9 cellular contexts compared by ENCODE assay signal in genomic region chr3:142211034-142211433, GRCh38. TPM values are rescaled to one million over a fixed set of nuclear protein-coding genes. Genes with fewer than 3 reads are reported as not detected.
DNase-seq lines count a peak whose midpoint lies in the region; ATAC-seq and TF ChIP-seq lines count a peak whose summit lies in the region.
"Had no signal": no experiment of that assay in that cellular context is flagged by ENCODE, and none has a peak within 500 bp of the region (broad histone marks: within the 10 kb centered on the region; RNA-seq: fewer than 3 reads in every experiment).

No MANE protein-coding gene starts in this region.

- H3K4me2 ChIP-seq in neural progenitor cell, result no peak overlapping the region

- H3K27me3 ChIP-seq in breast epithelium (no peaks in the 10 kb centered on the region), neural progenitor cell (no peaks in the 10 kb centered on the region)

- no peak for ATAC-seq in GM18519 (IDR thresholded peaks at IDR 0.05; ENCODE audit: low FRiP score, unreplicated experiment)

- TF ChIP-seq POLR2A in breast epithelium (IDR thresholded peaks at IDR 0.05), result no peak

- peaks cover 4% of the 10 kb centered on the region for H3K79me2 ChIP-seq in neural progenitor cell (ENCODE audit: low read depth)

- peaks cover 8% of the 10 kb centered on the region for H4K20me1 ChIP-seq in neural progenitor cell (ENCODE audit: low read depth)

- intact Hi-C loops in breast epithelium (cut with DNase I; ENCODE audit: low total_unique reads), result no loop called here

- H3K4me3 ChIP-seq in breast epithelium (no peak overlapping the region), neural progenitor cell (no peak overlapping the region)

- no peaks in the 10 kb centered on the region for H3K4me1 ChIP-seq in breast epithelium
- H3K4me1 ChIP-seq in neural progenitor cell, result peaks cover 18% of the 10 kb centered on the region

- in situ Hi-C loops in GM13977 (cut with MboI; ENCODE audit: low pct_unique_long_range_greater_than_20kb, low sequenced_read_pairs, unreplicated experiment), result no loop called here

- no peaks in the 10 kb centered on the region for H3K27me3 Mint-ChIP-seq in neural progenitor cell (ENCODE audit: insufficient read depth, low read depth)
- H3K27me3 Mint-ChIP-seq: stimulated activated naive CD8-positive, alpha-beta T cell treated with anti-CD3 and anti-CD28 coated beads, Interleukin-15, Interleukin-2, amounts not matched to agents 100 ng/mL and 50 ng/mL, for 24 hours had no signal

- H3K36me3 ChIP-seq in breast epithelium (no peaks in the 10 kb centered on the region), neural progenitor cell (peaks cover 9% of the 10 kb centered on the region)

- H3K9ac ChIP-seq in neural progenitor cell, result no peak overlapping the region

- H3K27ac Mint-ChIP-seq in neural progenitor cell, result no peak overlapping the region
- H3K27ac Mint-ChIP-seq: stimulated activated naive CD8-positive, alpha-beta T cell treated with anti-CD3 and anti-CD28 coated beads, Interleukin-15, Interleukin-2, amounts not matched to agents 100 ng/mL and 50 ng/mL, for 24 hours had no signal

- H3K9me3 Mint-ChIP-seq in neural progenitor cell, result peaks cover 6% of the 10 kb centered on the region
- H3K9me3 Mint-ChIP-seq: stimulated activated naive CD8-positive, alpha-beta T cell treated with anti-CD3 and anti-CD28 coated beads, Interleukin-15, Interleukin-2, amounts not matched to agents 100 ng/mL and 50 ng/mL, for 24 hours had no signal

- DNase-seq in GM13977 (ENCODE audit: low spot score) (no peak), NAMALWA (ENCODE audit: low spot score) (peak; percentile 83), breast epithelium (ENCODE audit: low spot score in 2 of 2) (no peak), neural progenitor cell (ENCODE audit: low spot score) (peak; percentile 63), T-helper 9 cell (no peak), NCI-H1092 treated with DMSO at 0.1 percent for 48 hours (lab: John Stamatoyannopoulos, UW) (no peak)
- DNase-seq: caudate nucleus had no signal

- no peak overlapping the region for H3K4me3 Mint-ChIP-seq in neural progenitor cell
- H3K4me3 Mint-ChIP-seq: stimulated activated naive CD8-positive, alpha-beta T cell treated with anti-CD3 and anti-CD28 coated beads, Interleukin-15, Interleukin-2, amounts not matched to agents 100 ng/mL and 50 ng/mL, for 24 hours had no signal

- H3K36me3 Mint-ChIP-seq in neural progenitor cell, result peaks cover 32% of the 10 kb centered on the region

- TF ChIP-seq CTCF in GM13977 (IDR thresholded peaks at IDR 0.05; ENCODE audit: extremely low read depth, insufficient read depth, missing control alignments) (peak; percentile 43), breast epithelium (IDR thresholded peaks at IDR 0.05) (no peak), neural progenitor cell (IDR thresholded peaks at IDR 0.05) (peak; percentile 65)

- peak overlapping the region; percentile 54 for H2AFZ ChIP-seq in neural progenitor cell (replicated peaks)

- peaks cover 20% of the 10 kb centered on the region for H3F3A ChIP-seq in neural progenitor cell (ENCODE audit: low read depth)

- H3K27ac ChIP-seq in breast epithelium, result peak overlapping the region; percentile 76 to 80
- H3K27ac ChIP-seq in neural progenitor cell, result peak overlapping the region; percentile 71

- H3K9me3 ChIP-seq in breast epithelium (no peaks in the 10 kb centered on the region), neural progenitor cell (ENCODE audit: low read depth) (peaks cover 8% of the 10 kb centered on the region)

- peaks cover 5% of the 10 kb centered on the region for H3K4me1 Mint-ChIP-seq in neural progenitor cell

RNA-seq across cellular contexts. Expression of gene GK5, which starts 14.4 kb away (rescaled TPM):
- 10 to 100 TPM; 18.7 to 56.3 (median 30.2) TPM for total RNA-seq in breast epithelium
- total RNA-seq in neural progenitor cell (ENCODE audit: low replicate concordance), result 22.7 and 35.7 TPM in 2 replicates

Comparison
In these comparisons a context has a peak if more than half of its experiments do, and no peak if none do; other contexts are left out.
1. DNase-seq: peak in NAMALWA (single experiment) and neural progenitor cell (single experiment); none in GM13977 (single experiment), breast epithelium (0 of 2), T-helper 9 cell (single experiment) and NCI-H1092 treated with DMSO at 0.1 percent for 48 hours (single experiment).
2. CTCF ChIP-seq: peak in GM13977 (single experiment) and neural progenitor cell (single experiment); none in breast epithelium (0 of 3).